9 cellular contexts compared by ENCODE assay signal in genomic region chr3:38118421-38119247, GRCh38. TPM values are rescaled to one million over a fixed set of nuclear protein-coding genes. Genes with fewer than 3 reads are reported as not detected.
DNase-seq lines count a peak whose midpoint lies in the region; ATAC-seq lines count a peak whose summit lies in the region.
"Had no signal": no experiment of that assay in that cellular context is flagged by ENCODE, and none has a peak within 500 bp of the region (broad histone marks: within the 10 kb centered on the region; RNA-seq: fewer than 3 reads in every experiment).

No MANE protein-coding gene starts in this region.

- H3K4me3 Mint-ChIP-seq in activated T-helper 17 cell treated with anti-CD3 and anti-CD28 coated beads, Interleukin-2, amount 50 U/mL, for 72 hours, result no peak overlapping the region

- peak; percentile 17 for DNase-seq in Right ventricle myocardium superior
- DNase-seq in left cardiac atrium, result no peak
- DNase-seq in midbrain (lab: John Stamatoyannopoulos, UW), result peak; percentile 18
- DNase-seq in HuH-7.5 (ENCODE audit: low spot score), result no peak
- DNase-seq in activated CD4-positive, alpha-beta T cell treated with anti-CD3 and anti-CD28 coated beads for 1 hour, result no peak
- DNase-seq: NCI-H2081 treated with DMSO at 0.1 percent for 48 hours, NCI-H748 treated with DMSO at 0.1 percent for 48 hours had no signal

- H3K36me3 Mint-ChIP-seq in activated T-helper 17 cell treated with anti-CD3 and anti-CD28 coated beads, Interleukin-2, amount 50 U/mL, for 72 hours (ENCODE audit: low read depth), result peaks cover 32% of the 10 kb centered on the region

- peak overlapping the region; percentile 69 for H3K27ac Mint-ChIP-seq in activated T-helper 17 cell treated with anti-CD3 and anti-CD28 coated beads, Interleukin-2, amount 50 U/mL, for 72 hours

- intact Hi-C loops in Right ventricle myocardium superior (cut with DNase I), result no loop called here
- intact Hi-C loops in left cardiac atrium (cut with DNase I), result loop anchor here (5.0 to 10.0 kb wide), 2 partner anchors 229 to 356 kb away; partner anchors contain the start of gene XYLB (in 1 of the 2)

- no peaks in the 10 kb centered on the region for H3K27me3 Mint-ChIP-seq in activated T-helper 17 cell treated with anti-CD3 and anti-CD28 coated beads, Interleukin-2, amount 50 U/mL, for 72 hours

- no peaks in the 10 kb centered on the region for H3K4me1 Mint-ChIP-seq in activated T-helper 17 cell treated with anti-CD3 and anti-CD28 coated beads, Interleukin-2, amount 50 U/mL, for 72 hours

- no peaks in the 10 kb centered on the region for H3K9me3 Mint-ChIP-seq in activated T-helper 17 cell treated with anti-CD3 and anti-CD28 coated beads, Interleukin-2, amount 50 U/mL, for 72 hours

- no peak for ATAC-seq in Right ventricle myocardium superior (ENCODE audit: poor library complexity)
- no peak for ATAC-seq in left cardiac atrium
- ATAC-seq in activated T-helper 17 cell treated with anti-CD3 and anti-CD28 coated beads, Interleukin-2, amount 50 U/mL, for 72 hours (replicated peaks), result no peak
- no peak for ATAC-seq in HG02840 (IDR thresholded peaks at IDR 0.05; ENCODE audit: low FRiP score, unreplicated experiment)

RNA-seq across cellular contexts. Expression of gene ACAA1, which starts 18.3 kb away (rescaled TPM):
- total RNA-seq in Right ventricle myocardium superior, result 111 TPM
- 10 to 100 TPM; 73.8 to 80.8 TPM for total RNA-seq in left cardiac atrium
- 10 to 100 TPM; 67.5 to 82.8 TPM for total RNA-seq in activated T-helper 17 cell treated with anti-CD3 and anti-CD28 coated beads, Interleukin-2, amount 50 U/mL, for 72 hours

RNA-seq across cellular contexts. Expression of gene MYD88, which starts 19.8 kb away (rescaled TPM):
- total RNA-seq in Right ventricle myocardium superior (7.3 TPM), left cardiac atrium (10 to 100 TPM; 10.8 to 19.0 TPM)
- total RNA-seq in activated T-helper 17 cell treated with anti-CD3 and anti-CD28 coated beads, Interleukin-2, amount 50 U/mL, for 72 hours, result 10 to 100 TPM; 34.5 to 57.0 TPM

RNA-seq across cellular contexts. Expression of gene OXSR1, which starts 46.7 kb away (rescaled TPM):
- total RNA-seq in Right ventricle myocardium superior (24.0 TPM), left cardiac atrium (10 to 100 TPM; 21.4 to 35.2 TPM)
- total RNA-seq in activated T-helper 17 cell treated with anti-CD3 and anti-CD28 coated beads, Interleukin-2, amount 50 U/mL, for 72 hours, result 10 to 100 TPM; 77.8 to 78.4 TPM

Comparison
In these comparisons a context has a peak if more than half of its experiments do, and no peak if none do; other contexts are left out.
1. DNase-seq: peak in Right ventricle myocardium superior (single experiment) and midbrain (single experiment); none in left cardiac atrium (single experiment), HuH-7.5 (single experiment) and activated CD4-positive, alpha-beta T cell treated with anti-CD3 and anti-CD28 coated beads for 1 hour (single experiment).